ENCODE assay signal across 1 cellular context in genomic region chr4:79575709-79576479, GRCh38.
TF ChIP-seq lines count a peak whose summit lies in the region.

No MANE protein-coding gene starts in this region.

TF ChIP-seq in H1, 55 proteins besides CTCF, POLR2A, EP300 and RAD21 (continued from another document):
- no peak for TF ChIP-seq E2F6 (IDR thresholded peaks at IDR 0.05)
- TF ChIP-seq KDM1A (IDR thresholded peaks at IDR 0.05; ENCODE audit: borderline replicate concordance, low read length), result no peak
- no peak for TF ChIP-seq CTBP2 (IDR thresholded peaks at IDR 0.05; ENCODE audit: borderline replicate concordance, insufficient read depth, insufficient read length, low read length)
- no peak for TF ChIP-seq MAFK (IDR thresholded peaks at IDR 0.05; ENCODE audit: low read depth, low read length)
- no peak for TF ChIP-seq TAF1 (IDR thresholded peaks at IDR 0.05; ENCODE audit: low read depth, low read length)
- TF ChIP-seq TAF7 (optimal IDR thresholded peaks at IDR 0.05; ENCODE audit: borderline replicate concordance, low read depth, low read length), result no peak
- TF ChIP-seq SIX5 (IDR thresholded peaks at IDR 0.05; ENCODE audit: low read depth, low read length), result no peak
